Comparison of ENCODE assay signal across 19 cellular contexts in genomic region chr16:88375236-88376052, GRCh38. TPM values are rescaled to one million over a fixed set of nuclear protein-coding genes. Genes with fewer than 3 reads are reported as not detected.
DNase-seq lines count a peak whose midpoint lies in the region; ATAC-seq and TF ChIP-seq lines count a peak whose summit lies in the region.
"Had no signal": no experiment of that assay in that cellular context is flagged by ENCODE, and none has a peak within 500 bp of the region (broad histone marks: within the 10 kb centered on the region; RNA-seq: fewer than 3 reads in every experiment).

No MANE protein-coding gene starts in this region.

- H3K9me3 Mint-ChIP-seq in chondrocyte (ENCODE audit: low read depth) = no peaks in the 10 kb centered on the region
- H3K9me3 Mint-ChIP-seq: stimulated activated memory B cell treated with anti-CD40 and anti-IgM and Interleukin-4, amounts not matched to agents 10 μg/mL and 1 μg/mL and 100 μg/mL, for 72 hours; T-cell had no signal

- no peaks in the 10 kb centered on the region for H3K36me3 ChIP-seq in lower lobe of right lung
- H3K36me3 ChIP-seq: thoracic aorta had no signal

- H3K4me1 ChIP-seq in lower lobe of right lung = no peaks in the 10 kb centered on the region

- H3K4me3 ChIP-seq in lower lobe of right lung = no peak overlapping the region
- H3K4me3 ChIP-seq: K562, lung, thoracic aorta had no signal

- no peak overlapping the region for H3K27ac Mint-ChIP-seq in chondrocyte (ENCODE audit: unreplicated experiment)
- H3K27ac Mint-ChIP-seq: stimulated activated memory B cell treated with anti-CD40 and anti-IgM and Interleukin-4, amounts not matched to agents 10 μg/mL and 1 μg/mL and 100 μg/mL, for 72 hours; T-cell had no signal

- H3K9me3 ChIP-seq in lower lobe of right lung = no peaks in the 10 kb centered on the region
- H3K9me3 ChIP-seq: thoracic aorta had no signal

- no peaks in the 10 kb centered on the region for H3K27me3 Mint-ChIP-seq in chondrocyte (ENCODE audit: low read depth)

- intact Hi-C loops in lower lobe of right lung (cut with DNase I) = no loop called here

- DNase-seq in RPMI7951 (ENCODE audit: low read depth) (peak; percentile 41), chondrocyte (ENCODE audit: low spot score) (peak; percentile 68), lower lobe of right lung (peak; percentile 28), substantia nigra (lab: John Stamatoyannopoulos, UW) (peak in 17 of 49 donors; percentile 21 to 60 (median 43)), NCI-H345 (lab: John Stamatoyannopoulos, UW) (no peak), NCI-H1436 (lab: John Stamatoyannopoulos, UW) (no peak)
- DNase-seq: activated gamma-delta T cell treated with Interleukin-2 at 50 U/mL for 16 hours; activated T-cell treated with anti-CD3 and anti-CD28 coated beads, Interleukin-2, amount 50 U/mL, for 1 hour; DMS79; MM.1S; NCI-H1694 treated with DMSO at 0.1 percent for 48 hours; stimulated activated CD4-positive, alpha-beta T cell treated with anti-CD3 and anti-CD28 coated beads, Interleukin-1b, Interleukin-23, amount 100 ng/mL, for 48 hours; T-cell had no signal

- TF ChIP-seq CTCF in chondrocyte (IDR thresholded peaks at IDR 0.05) (no peak), lower lobe of right lung (IDR thresholded peaks at IDR 0.05) (no peak)

- H3K27me3 ChIP-seq in lower lobe of right lung (ENCODE audit: low read depth) = peaks cover 14% of the 10 kb centered on the region

- H3K4me1 Mint-ChIP-seq in chondrocyte (ENCODE audit: low read depth) = peaks cover 10% of the 10 kb centered on the region
- H3K4me1 Mint-ChIP-seq: stimulated activated memory B cell treated with anti-CD40 and anti-IgM and Interleukin-4, amounts not matched to agents 10 μg/mL and 1 μg/mL and 100 μg/mL, for 72 hours; T-cell had no signal

- H3K27ac ChIP-seq in lower lobe of right lung (no peak overlapping the region), substantia nigra (ENCODE audit: low read depth, low read length, poor library complexity, severe bottlenecking) (peak overlapping the region; percentile 82)
- H3K27ac ChIP-seq: epithelial cell of prostate, thoracic aorta had no signal

- ATAC-seq in lower lobe of right lung (no peak), GM18870 (IDR thresholded peaks at IDR 0.05; ENCODE audit: unreplicated experiment) (no peak)
- ATAC-seq: K562, T-cell had no signal

- no peak overlapping the region for H3K4me3 Mint-ChIP-seq in chondrocyte (ENCODE audit: unreplicated experiment)
- H3K4me3 Mint-ChIP-seq: stimulated activated memory B cell treated with anti-CD40 and anti-IgM and Interleukin-4, amounts not matched to agents 10 μg/mL and 1 μg/mL and 100 μg/mL, for 72 hours; T-cell had no signal

- no peaks in the 10 kb centered on the region for H3K36me3 Mint-ChIP-seq in chondrocyte (ENCODE audit: low read depth)
- H3K36me3 Mint-ChIP-seq: stimulated activated memory B cell treated with anti-CD40 and anti-IgM and Interleukin-4, amounts not matched to agents 10 μg/mL and 1 μg/mL and 100 μg/mL, for 72 hours; T-cell had no signal

RNA-seq across cellular contexts. Expression of gene ZNF469, which starts 7.3 kb away (rescaled TPM):
- 0.12 and 0.39 TPM in 2 replicates for total RNA-seq in RPMI7951 (2014; rRNA removed; shearing (Covaris generic))
- total RNA-seq in chondrocyte = 19.0 to 62.8 TPM (median 60.5 TPM) in 3 replicates
- 2.0 TPM for total RNA-seq in lower lobe of right lung

Comparison
In these comparisons a context has a peak if more than half of its experiments do, and no peak if none do; other contexts are left out.
1. DNase-seq: peak in RPMI7951 (single experiment), chondrocyte (single experiment) and lower lobe of right lung (single experiment); none in NCI-H345 (single experiment) and NCI-H1436 (single experiment).